6 cellular contexts compared by ENCODE assay signal in genomic region chr4:4794421-4794820, GRCh38.
"Had no signal": no experiment of that assay in that cellular context is flagged by ENCODE, and none has a peak within 500 bp of the region (broad histone marks: within the 10 kb centered on the region; RNA-seq: fewer than 3 reads in every experiment).

No MANE protein-coding gene starts in this region.

- H3K4me2 ChIP-seq: GM23338 had no signal

- DNase-seq: H9, HCEC 1CT, KG1 had no signal

- H3K4me3 ChIP-seq: GM23338, K562 had no signal

- H3K27ac Mint-ChIP-seq: GM23338, H9, IgD-negative memory B cell had no signal

- ATAC-seq: GM23338, K562 had no signal

- H3K4me3 Mint-ChIP-seq: GM23338, H9 had no signal

- H2AFZ ChIP-seq: GM23338 had no signal
